In the genomic region with DNA sequence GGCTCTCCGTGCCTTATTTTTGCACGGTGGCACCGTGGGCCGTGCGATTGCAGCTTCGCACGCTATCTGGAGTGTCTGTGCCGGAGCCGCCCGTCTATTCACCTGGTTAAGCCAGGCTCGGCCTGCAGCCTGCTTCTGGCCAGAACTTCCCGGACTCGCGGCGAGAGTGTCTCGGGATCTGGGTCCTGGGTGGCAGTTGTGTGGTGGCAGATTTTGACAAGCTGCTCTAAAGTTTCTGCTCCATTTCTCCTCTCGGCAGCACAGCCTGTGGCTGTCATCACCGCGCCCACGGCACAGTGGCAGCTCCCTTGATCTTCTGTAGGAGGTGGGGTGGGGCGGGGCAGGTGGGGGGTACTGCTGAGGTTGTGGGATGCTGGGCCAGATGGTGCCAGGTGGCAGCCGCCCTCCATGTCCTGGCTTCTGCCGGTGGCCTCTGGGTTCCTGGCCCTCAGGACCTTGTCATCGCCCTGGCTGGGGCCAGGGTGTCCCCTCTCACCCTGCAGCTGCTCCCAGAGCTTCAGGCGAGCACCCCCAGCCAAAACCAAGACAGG, we compare ENCODE assay signal across 1 cellular context.
TF ChIP-seq lines count a peak whose summit lies in the region.

No MANE protein-coding gene starts in this region.

TF ChIP-seq in GM12878, 131 proteins besides CTCF, POLR2A, EP300 and RAD21 (continued from another document):
- TF ChIP-seq SMARCA5 (IDR thresholded peaks at IDR 0.05) (no peak), CREM (IDR thresholded peaks at IDR 0.05; ENCODE audit: low read depth) (no peak), IKZF1 (conservative IDR thresholded peaks at IDR 0.05) (no peak), ASH2L (IDR thresholded peaks at IDR 0.05; ENCODE audit: borderline replicate concordance, low read depth) (no peak)
- TF ChIP-seq, protein P1, sequence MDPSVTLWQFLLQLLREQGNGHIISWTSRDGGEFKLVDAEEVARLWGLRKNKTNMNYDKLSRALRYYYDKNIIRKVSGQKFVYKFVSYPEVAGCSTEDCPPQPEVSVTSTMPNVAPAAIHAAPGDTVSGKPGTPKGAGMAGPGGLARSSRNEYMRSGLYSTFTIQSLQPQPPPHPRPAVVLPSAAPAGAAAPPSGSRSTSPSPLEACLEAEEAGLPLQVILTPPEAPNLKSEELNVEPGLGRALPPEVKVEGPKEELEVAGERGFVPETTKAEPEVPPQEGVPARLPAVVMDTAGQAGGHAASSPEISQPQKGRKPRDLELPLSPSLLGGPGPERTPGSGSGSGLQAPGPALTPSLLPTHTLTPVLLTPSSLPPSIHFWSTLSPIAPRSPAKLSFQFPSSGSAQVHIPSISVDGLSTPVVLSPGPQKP (IDR thresholded peaks at IDR 0.05; ENCODE audit: low read depth, low read length), result no peak
- TF ChIP-seq, protein P2, sequence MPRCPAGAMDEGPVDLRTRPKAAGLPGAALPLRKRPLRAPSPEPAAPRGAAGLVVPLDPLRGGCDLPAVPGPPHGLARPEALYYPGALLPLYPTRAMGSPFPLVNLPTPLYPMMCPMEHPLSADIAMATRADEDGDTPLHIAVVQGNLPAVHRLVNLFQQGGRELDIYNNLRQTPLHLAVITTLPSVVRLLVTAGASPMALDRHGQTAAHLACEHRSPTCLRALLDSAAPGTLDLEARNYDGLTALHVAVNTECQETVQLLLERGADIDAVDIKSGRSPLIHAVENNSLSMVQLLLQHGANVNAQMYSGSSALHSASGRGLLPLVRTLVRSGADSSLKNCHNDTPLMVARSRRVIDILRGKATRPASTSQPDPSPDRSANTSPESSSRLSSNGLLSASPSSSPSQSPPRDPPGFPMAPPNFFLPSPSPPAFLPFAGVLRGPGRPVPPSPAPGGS (IDR thresholded peaks at IDR 0.05; ENCODE audit: borderline replicate concordance, insufficient read depth, low read depth, low read length, poor library complexity, severe bottlenecking), result no peak
- TF ChIP-seq, protein P3, sequence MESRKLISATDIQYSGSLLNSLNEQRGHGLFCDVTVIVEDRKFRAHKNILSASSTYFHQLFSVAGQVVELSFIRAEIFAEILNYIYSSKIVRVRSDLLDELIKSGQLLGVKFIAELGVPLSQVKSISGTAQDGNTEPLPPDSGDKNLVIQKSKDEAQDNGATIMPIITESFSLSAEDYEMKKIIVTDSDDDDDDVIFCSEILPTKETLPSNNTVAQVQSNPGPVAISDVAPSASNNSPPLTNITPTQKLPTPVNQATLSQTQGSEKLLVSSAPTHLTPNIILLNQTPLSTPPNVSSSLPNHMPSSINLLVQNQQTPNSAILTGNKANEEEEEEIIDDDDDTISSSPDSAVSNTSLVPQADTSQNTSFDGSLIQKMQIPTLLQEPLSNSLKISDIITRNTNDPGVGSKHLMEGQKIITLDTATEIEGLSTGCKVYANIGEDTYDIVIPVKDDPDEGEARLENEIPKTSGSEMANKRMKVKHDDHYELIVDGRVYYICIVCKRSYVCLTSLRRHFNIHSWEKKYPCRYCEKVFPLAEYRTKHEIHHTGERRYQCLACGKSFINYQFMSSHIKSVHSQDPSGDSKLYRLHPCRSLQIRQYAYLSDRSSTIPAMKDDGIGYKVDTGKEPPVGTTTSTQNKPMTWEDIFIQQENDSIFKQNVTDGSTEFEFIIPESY (IDR thresholded peaks at IDR 0.05), result no peak
- TF ChIP-seq, protein P4, sequence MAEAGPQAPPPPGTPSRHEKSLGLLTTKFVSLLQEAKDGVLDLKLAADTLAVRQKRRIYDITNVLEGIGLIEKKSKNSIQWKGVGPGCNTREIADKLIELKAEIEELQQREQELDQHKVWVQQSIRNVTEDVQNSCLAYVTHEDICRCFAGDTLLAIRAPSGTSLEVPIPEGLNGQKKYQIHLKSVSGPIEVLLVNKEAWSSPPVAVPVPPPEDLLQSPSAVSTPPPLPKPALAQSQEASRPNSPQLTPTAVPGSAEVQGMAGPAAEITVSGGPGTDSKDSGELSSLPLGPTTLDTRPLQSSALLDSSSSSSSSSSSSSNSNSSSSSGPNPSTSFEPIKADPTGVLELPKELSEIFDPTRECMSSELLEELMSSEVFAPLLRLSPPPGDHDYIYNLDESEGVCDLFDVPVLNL (IDR thresholded peaks at IDR 0.05; ENCODE audit: low read depth, low read length), result no peak
